ENCODE assay signal across 8 cellular contexts in genomic region chr7:11427686-11428273, GRCh38.
DNase-seq lines count a peak whose midpoint lies in the region; ATAC-seq and TF ChIP-seq lines count a peak whose summit lies in the region.

No MANE protein-coding gene starts in this region.

- no peak overlapping the region for H3K27ac ChIP-seq in lung (ENCODE audit: low read depth in 1 of 2, low read length in 1 of 2)

- intact Hi-C loops in posterior vena cava (cut with DNase I): no loop called here

- no peaks in the 10 kb centered on the region for H3K27me3 ChIP-seq in lung (ENCODE audit: control insufficient read depth, insufficient read depth)

- DNase-seq in AG08395 (ENCODE audit: low spot score): peak; percentile 54
- DNase-seq in NCI-H748 treated with DMSO at 0.1 percent for 48 hours (lab: John Stamatoyannopoulos, UW): peak; percentile 78
- DNase-seq in cerebellar cortex (ENCODE audit: low spot score): peak; percentile 59
- no peak for DNase-seq in lung (ENCODE audit: low spot score)
- DNase-seq in activated CD4-positive, CD25-positive, alpha-beta regulatory T cell treated with anti-CD3 and anti-CD28 coated beads, Interleukin-2, amount 50 U/mL, for 72 hours: no peak
- DNase-seq in posterior vena cava (ENCODE audit: low spot score): no peak

- ATAC-seq in GM18502 (IDR thresholded peaks at IDR 0.05; ENCODE audit: poor library complexity, unreplicated experiment) (peak; percentile 79), HG03469 (IDR thresholded peaks at IDR 0.05; ENCODE audit: unreplicated experiment) (peak; percentile 77), lung (ENCODE audit: insufficient read depth, low FRiP score) (no peak)

- no peak overlapping the region for H3K4me3 ChIP-seq in lung

- WGBS in lung, 2 donors: 0% methylated on average over 1 of the region's 1 CpG

- H3K36me3 ChIP-seq in lung (ENCODE audit: control insufficient read depth in 2 of 2, insufficient read depth in 2 of 2, low read length in 2 of 2): no peaks in the 10 kb centered on the region

- H3K9me3 ChIP-seq in lung (ENCODE audit: control insufficient read depth in 2 of 2, insufficient read depth in 1 of 2, low read length in 1 of 2): no peaks in the 10 kb centered on the region

- TF ChIP-seq CTCF in lung (IDR thresholded peaks at IDR 0.05; ENCODE audit: control extremely low read depth, extremely low read depth): peak; percentile 47

- no peaks in the 10 kb centered on the region for H3K4me1 ChIP-seq in lung (ENCODE audit: control insufficient read depth in 2 of 2, insufficient read depth in 2 of 2, low read length in 2 of 2)

Comparison
In these comparisons a context has a peak if more than half of its experiments do, and no peak if none do; other contexts are left out.
1. DNase-seq: peak in AG08395 (single experiment), NCI-H748 treated with DMSO at 0.1 percent for 48 hours (single experiment) and cerebellar cortex (single experiment); none in lung (single experiment), activated CD4-positive, CD25-positive, alpha-beta regulatory T cell treated with anti-CD3 and anti-CD28 coated beads, Interleukin-2, amount 50 U/mL, for 72 hours (single experiment) and posterior vena cava (single experiment).